In genomic region chr7:16411391-16411790, GRCh38 we compare ENCODE assay signal across 18 cellular contexts. TPM values are rescaled to one million over a fixed set of nuclear protein-coding genes. Genes with fewer than 3 reads are reported as not detected.
"Had no signal": no experiment of that assay in that cellular context is flagged by ENCODE, and none has a peak within 500 bp of the region (broad histone marks: within the 10 kb centered on the region; RNA-seq: fewer than 3 reads in every experiment).

No MANE protein-coding gene starts in this region.

- H3K4me3 ChIP-seq: esophagus muscularis mucosa, skin epidermis, thoracic aorta had no signal

- H3K36me3 ChIP-seq: esophagus muscularis mucosa, thoracic aorta had no signal

- ATAC-seq: activated CD4-positive, CD25-positive, alpha-beta regulatory T cell treated with anti-CD3 and anti-CD28 coated beads, Interleukin-2, amount 50 U/mL, for 24 hours; activated CD8-positive, alpha-beta memory T cell treated with anti-CD3 and anti-CD28 coated beads, Interleukin-2, amount 10 ng/mL, durations not matched to agents 7 days and 5 days; activated naive CD4-positive, alpha-beta T cell treated with anti-CD3 and anti-CD28 coated beads, Interleukin-2, amount 50 U/mL, for 72 hours; stimulated activated naive CD8-positive, alpha-beta T cell treated with anti-CD3 and anti-CD28 coated beads, Interleukin-15, amount 100 ng/mL, for 72 hours had no signal

- DNase-seq: activated CD4-positive, alpha-beta T cell treated with anti-CD3 and anti-CD28 coated beads, Interleukin-2, amount 50 U/mL, for 48 hours; activated CD8-positive, alpha-beta memory T cell treated with anti-CD3 and anti-CD28 coated beads, Interleukin-2, amount 10 ng/mL, durations not matched to agents 7 days and 5 days; activated effector memory CD4-positive, alpha-beta T cell treated with Interleukin-2 at 50 U/mL for 16 hours; activated T-cell treated with anti-CD3 and anti-CD28 coated beads, Interleukin-2, amount 50 U/mL, for 24 hours; amniotic stem cell; cerebellar nuclear complex; head of caudate nucleus; stimulated activated CD4-positive, alpha-beta T cell treated with anti-CD3 and anti-CD28 coated beads, Interleukin-4, amount 100 ng/mL, for 4 hours; stimulated activated naive CD8-positive, alpha-beta T cell treated with anti-CD3 and anti-CD28 coated beads, Interleukin-15, amount 100 ng/mL, for 72 hours had no signal

- FAIRE-seq: keratinocyte had no signal

- H3K27me3 ChIP-seq: esophagus muscularis mucosa had no signal

RNA-seq across cellular contexts. Expression of gene SOSTDC1, which starts 54.1 kb away (rescaled TPM):
- total RNA-seq: activated CD8-positive, alpha-beta memory T cell treated with anti-CD3 and anti-CD28 coated beads, Interleukin-2, amount 10 ng/mL, durations not matched to agents 7 days and 5 days; activated naive CD4-positive, alpha-beta T cell treated with anti-CD3 and anti-CD28 coated beads, Interleukin-2, amount 50 U/mL, for 72 hours; dermis microvascular lymphatic vessel endothelial cell; myocyte; T-helper 2 cell treated with Interferon-gamma antibody and Interleukin-4, amounts not matched to agents 100 ng/mL and 5 ng/mL, for 36 hours had no signal
